Comparison of ENCODE assay signal across 15 cellular contexts in the genomic region with DNA sequence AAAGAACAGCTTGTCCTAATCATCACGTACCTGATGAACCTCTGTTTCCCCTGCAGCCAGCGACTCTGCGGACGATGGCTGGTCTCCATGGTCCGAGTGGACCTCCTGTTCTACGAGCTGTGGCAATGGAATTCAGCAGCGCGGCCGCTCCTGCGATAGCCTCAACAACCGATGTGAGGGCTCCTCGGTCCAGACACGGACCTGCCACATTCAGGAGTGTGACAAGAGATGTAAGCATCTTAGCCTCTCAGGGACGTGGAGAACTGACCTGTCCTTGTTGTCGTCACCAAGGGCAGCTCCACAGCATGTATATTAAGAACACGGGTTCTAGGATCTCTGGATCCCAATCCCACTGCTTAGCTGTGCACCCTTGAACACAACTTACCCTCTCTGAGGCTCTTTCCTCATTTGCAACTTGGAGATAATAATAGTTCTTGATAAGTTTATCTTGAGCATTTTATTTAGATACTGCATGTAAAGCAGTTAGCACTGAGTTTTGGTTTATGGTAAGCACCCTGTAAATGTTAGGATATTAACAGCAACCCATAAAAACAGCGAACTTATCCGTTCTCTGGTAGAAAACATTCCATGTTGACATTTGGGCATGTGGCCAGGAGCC. TPM values are rescaled to one million over a fixed set of nuclear protein-coding genes. Genes with fewer than 3 reads are reported as not detected.
DNase-seq lines count a peak whose midpoint lies in the region; ATAC-seq and TF ChIP-seq lines count a peak whose summit lies in the region.
"Had no signal": no experiment of that assay in that cellular context is flagged by ENCODE, and none has a peak within 500 bp of the region (broad histone marks: within the 10 kb centered on the region; RNA-seq: fewer than 3 reads in every experiment).

No MANE protein-coding gene starts in this region.

- H3K9me3 ChIP-seq in RWPE2 (ENCODE audit: severe bottlenecking) (no peaks in the 10 kb centered on the region), fibroblast of lung (ENCODE audit: control insufficient read depth, insufficient read depth, low read depth, low read length) (no peaks in the 10 kb centered on the region), A673 (ENCODE audit: low read depth, low read length, poor library complexity, severe bottlenecking) (no peaks in the 10 kb centered on the region)
- H3K9me3 ChIP-seq: colonic mucosa had no signal

- DNase-seq in Daoy (ENCODE audit: low read depth) (peak; percentile 41), RWPE2 (ENCODE audit: low spot score) (no peak), fibroblast of lung (ENCODE audit: low read depth in 2 of 2) (peak; percentile 15 to 23), osteocyte (ENCODE audit: extremely low spot score, unreplicated experiment) (no peak), NCI-H1694 treated with DMSO at 0.1 percent for 48 hours (lab: John Stamatoyannopoulos, UW) (no peak), A673 (ENCODE audit: low spot score) (no peak)
- DNase-seq: activated gamma-delta T cell, colonic mucosa, NCI-H187, NCI-H510A treated with DMSO at 0.1 percent for 48 hours, substantia nigra had no signal

- POLR2A ChIA-PET in A673 (lab: Charles Lee; ENCODE audit: low non-redundant PET): no interaction called here

- peaks cover 13% of the 10 kb centered on the region for H4K20me1 ChIP-seq in fibroblast of lung (ENCODE audit: control insufficient read depth, extremely low read depth, insufficient read depth, low read length)

- TF ChIP-seq CTCF in RWPE2 (IDR thresholded peaks at IDR 0.05; ENCODE audit: poor library complexity, severe bottlenecking) (no peak), fibroblast of lung (conservative IDR thresholded peaks at IDR 0.05 in 1 of 2, IDR thresholded peaks at IDR 0.05 in 1 of 2; ENCODE audit: low read depth in 1 of 2, low read length in 2 of 2) (no peak), osteocyte (IDR thresholded peaks at IDR 0.05) (no peak), A673 (conservative IDR thresholded peaks at IDR 0.05; ENCODE audit: low read depth, low read length) (no peak)

- H3K9me3 Mint-ChIP-seq in osteocyte (ENCODE audit: unreplicated experiment): no peaks in the 10 kb centered on the region
- H3K9me3 Mint-ChIP-seq: CD14-positive monocyte; natural killer cell treated with Interleukin-12 subunit alpha and Interleukin-12 subunit beta and Interleukin-15 and Interleukin-18, amount 100 ng/mL, for 72 hours had no signal

- H3K36me3 Mint-ChIP-seq in osteocyte (ENCODE audit: unreplicated experiment): peaks cover 89% of the 10 kb centered on the region

- peaks cover 89% of the 10 kb centered on the region for H3K4me1 Mint-ChIP-seq in osteocyte (ENCODE audit: unreplicated experiment)

- H3K36me3 ChIP-seq in RWPE2 (ENCODE audit: low read depth) (peaks cover 100% of the 10 kb centered on the region), fibroblast of lung (ENCODE audit: control insufficient read depth, insufficient read depth, low read length) (peaks cover 53% of the 10 kb centered on the region), A673 (ENCODE audit: insufficient read depth, low read length, poor library complexity, severe bottlenecking) (no peaks in the 10 kb centered on the region)
- H3K36me3 ChIP-seq: colonic mucosa had no signal

- H3K4me3 Mint-ChIP-seq in osteocyte (ENCODE audit: unreplicated experiment): no peak overlapping the region
- H3K4me3 Mint-ChIP-seq: natural killer cell treated with Interleukin-12 subunit alpha and Interleukin-12 subunit beta and Interleukin-15 and Interleukin-18, amount 100 ng/mL, for 72 hours had no signal

- peak overlapping the region; percentile 95 for H3K27ac ChIP-seq in RWPE2 (ENCODE audit: poor library complexity, severe bottlenecking)
- H3K27ac ChIP-seq in fibroblast of lung (ENCODE audit: insufficient read depth, low read length): peak overlapping the region; percentile 17
- H3K27ac ChIP-seq in A673 (ENCODE audit: low read depth, low read length, poor library complexity, severe bottlenecking): no peak overlapping the region
- H3K27ac ChIP-seq: colonic mucosa had no signal

- H3K9ac ChIP-seq in fibroblast of lung (ENCODE audit: insufficient read depth, low read length): peak overlapping the region; percentile 17

- no peak overlapping the region for H2AFZ ChIP-seq in fibroblast of lung (ENCODE audit: low read length)

- CTCF ChIA-PET in A673 (lab: Charles Lee): no interaction called here

- peak overlapping the region; percentile 34 for H3K27ac Mint-ChIP-seq in osteocyte (ENCODE audit: unreplicated experiment)
- H3K27ac Mint-ChIP-seq: natural killer cell treated with Interleukin-12 subunit alpha and Interleukin-12 subunit beta and Interleukin-15 and Interleukin-18, amount 100 ng/mL, for 72 hours had no signal

- no peak overlapping the region for H3K4me2 ChIP-seq in fibroblast of lung (ENCODE audit: extremely low read depth, insufficient read depth, low read length)

- no peak overlapping the region for H3K4me3 ChIP-seq in RWPE2 (ENCODE audit: severe bottlenecking)
- peak overlapping the region in 1 of 4 experiments; percentile 96 for H3K4me3 ChIP-seq in fibroblast of lung (replicated peaks in 1 of 4; ENCODE audit: control extremely low read depth in 1 of 4, insufficient read depth in 1 of 4, low read depth in 3 of 4, low read length in 4 of 4)
- no peak overlapping the region for H3K4me3 ChIP-seq in A673 (ENCODE audit: low read depth, low read length, poor library complexity, severe bottlenecking)
- H3K4me3 ChIP-seq: colonic mucosa had no signal

- H3K27me3 ChIP-seq in RWPE2 (ENCODE audit: insufficient read depth, poor library complexity, severe bottlenecking): no peaks in the 10 kb centered on the region
- no peaks in the 10 kb centered on the region for H3K27me3 ChIP-seq in fibroblast of lung (ENCODE audit: control insufficient read depth, insufficient read depth, low read length)
- peaks cover 6% of the 10 kb centered on the region for H3K27me3 ChIP-seq in A673 (replicated peaks; ENCODE audit: insufficient read depth, low read depth, low read length, poor library complexity)
- H3K27me3 ChIP-seq: colonic mucosa had no signal

- intact Hi-C loops in A673 (cut with micrococcal nuclease; ENCODE audit: unreplicated experiment): no loop called here

- peak; percentile 0 for ATAC-seq in RWPE2 (ENCODE audit: low read depth)
- no peak for ATAC-seq in GM19351 (IDR thresholded peaks at IDR 0.05; ENCODE audit: unreplicated experiment)
- no peak for ATAC-seq in HG02642 (IDR thresholded peaks at IDR 0.05; ENCODE audit: poor library complexity, unreplicated experiment)

- H3K79me2 ChIP-seq in fibroblast of lung (ENCODE audit: control insufficient read depth, insufficient read depth, low read length): peaks cover 59% of the 10 kb centered on the region

- H3K4me1 ChIP-seq in RWPE2 (ENCODE audit: insufficient read depth, poor library complexity, severe bottlenecking) (peaks cover 10% of the 10 kb centered on the region), fibroblast of lung (ENCODE audit: control insufficient read depth, extremely low read depth, insufficient read depth, low read length) (peaks cover 9% of the 10 kb centered on the region), A673 (ENCODE audit: insufficient read depth, low read length, poor library complexity, severe bottlenecking) (no peaks in the 10 kb centered on the region)
- H3K4me1 ChIP-seq: colonic mucosa had no signal

- no peaks in the 10 kb centered on the region for H3K27me3 Mint-ChIP-seq in osteocyte (ENCODE audit: unreplicated experiment)
- H3K27me3 Mint-ChIP-seq: natural killer cell treated with Interleukin-12 subunit alpha and Interleukin-12 subunit beta and Interleukin-15 and Interleukin-18, amount 100 ng/mL, for 72 hours had no signal

- no TSS peak for BruUV-seq in A673 (replicated peaks; lab: Mats Ljungman, UMichigan)

RNA-seq across cellular contexts. Expression of gene THBS1, which starts 6.5 kb away (rescaled TPM):
- 567 and 839 TPM in 2 replicates for total RNA-seq in Daoy (2014; rRNA removed; shearing (Covaris generic))
- total RNA-seq in fibroblast of lung: 631 and 1,745 TPM in 2 replicates
- polyA plus RNA-seq in fibroblast of lung: 533 and 1,512 TPM in 2 replicates
- 619 and 1,936 TPM in 2 replicates for polyA plus RNA-seq in fibroblast of lung (2012)
- polyA minus RNA-seq in fibroblast of lung (ENCODE audit: low replicate concordance): 5,982 and 9,421 TPM in 2 replicates
- 812 and 849 TPM in 2 replicates for total RNA-seq in osteocyte
- total RNA-seq in A673 (2021): 0.76 and 0.80 TPM in 2 replicates

Comparison
In these comparisons a context has a peak if more than half of its experiments do, and no peak if none do; other contexts are left out.
1. DNase-seq: peak in Daoy (single experiment) and fibroblast of lung (2 of 2); none in RWPE2 (single experiment), osteocyte (single experiment), NCI-H1694 treated with DMSO at 0.1 percent for 48 hours (single experiment) and A673 (single experiment).
2. RNA of gene THBS1, which starts 6.5 kb away (total RNA-seq): 631 to 1,745 TPM in fibroblast of lung, 812 to 849 TPM in osteocyte and 567 to 839 TPM in Daoy; 0.76 to 0.80 TPM in A673; every median in the first group is over 100 times any median in the second.